Comparison of ENCODE assay signal across 8 cellular contexts in genomic region chr11:111586305-111586915, GRCh38. TPM values are rescaled to one million over a fixed set of nuclear protein-coding genes. Genes with fewer than 3 reads are reported as not detected.
DNase-seq lines count a peak whose midpoint lies in the region; ATAC-seq and TF ChIP-seq lines count a peak whose summit lies in the region.

No MANE protein-coding gene starts in this region.

- no peak for ATAC-seq in HG03135 (IDR thresholded peaks at IDR 0.05; ENCODE audit: unreplicated experiment)
- ATAC-seq in HG02981 (IDR thresholded peaks at IDR 0.05; ENCODE audit: unreplicated experiment), result no peak

- no peak overlapping the region for H3K27ac ChIP-seq in C4-2B
- H3K27ac ChIP-seq in prostate gland, result no peak overlapping the region

- no peaks in the 10 kb centered on the region for H3K36me3 ChIP-seq in prostate gland

- H3K4me3 Mint-ChIP-seq in activated CD4-positive, alpha-beta T cell treated with anti-CD3 and anti-CD28 coated beads, Interleukin-2, amount 10 ng/mL, durations not matched to agents 24 days and 14 days, result no peak overlapping the region

- no peaks in the 10 kb centered on the region for H3K9me3 Mint-ChIP-seq in activated CD4-positive, alpha-beta T cell treated with anti-CD3 and anti-CD28 coated beads, Interleukin-2, amount 10 ng/mL, durations not matched to agents 24 days and 14 days

- DNase-seq in GM13977 (ENCODE audit: low spot score), result peak; percentile 43
- DNase-seq in NCI-H2171 (lab: John Stamatoyannopoulos, UW), result peak; percentile 37
- peak; percentile 84 for DNase-seq in activated CD4-positive, alpha-beta T cell treated with anti-CD3 and anti-CD28 coated beads, Interleukin-2, amount 10 ng/mL, durations not matched to agents 24 days and 14 days
- DNase-seq in fibroblast of peridontal ligament (ENCODE audit: extremely low read depth), result peak; percentile 74
- DNase-seq in prostate gland (ENCODE audit: low spot score), result peak; percentile 54

- no peak overlapping the region for H3K27ac Mint-ChIP-seq in activated CD4-positive, alpha-beta T cell treated with anti-CD3 and anti-CD28 coated beads, Interleukin-2, amount 10 ng/mL, durations not matched to agents 24 days and 14 days

- no peak for TF ChIP-seq POLR2A in prostate gland (IDR thresholded peaks at IDR 0.05)

- H3K4me3 ChIP-seq in prostate gland, result no peak overlapping the region

- intact Hi-C loops in activated CD4-positive, alpha-beta T cell treated with anti-CD3 and anti-CD28 coated beads, Interleukin-2, amount 10 ng/mL, durations not matched to agents 24 days and 14 days (cut with micrococcal nuclease), result loop anchor here (1.0 kb wide), 2 partner anchors 191 to 255 kb away; no protein-coding TSS in a partner anchor
- intact Hi-C loops in prostate gland (cut with DNase I), result loop anchor here (5.0 kb wide), 2 partner anchors 191 to 256 kb away; no protein-coding TSS in a partner anchor

- TF ChIP-seq CTCF in C4-2B (conservative IDR thresholded peaks at IDR 0.05) (peak; percentile 85), GM13977 (IDR thresholded peaks at IDR 0.05; ENCODE audit: extremely low read depth, insufficient read depth, missing control alignments) (peak; percentile 62), prostate gland (IDR thresholded peaks at IDR 0.05) (peak in 3 of 4 experiments; percentile 37 to 64 (median 63))

- no peaks in the 10 kb centered on the region for H3K9me3 ChIP-seq in prostate gland

- in situ Hi-C loops in GM13977 (cut with MboI; ENCODE audit: low pct_unique_long_range_greater_than_20kb, low sequenced_read_pairs, unreplicated experiment), result loop anchor here (10.0 kb wide), 1 partner anchor 258 kb away; no protein-coding TSS in a partner anchor

- H3K36me3 Mint-ChIP-seq in activated CD4-positive, alpha-beta T cell treated with anti-CD3 and anti-CD28 coated beads, Interleukin-2, amount 10 ng/mL, durations not matched to agents 24 days and 14 days (ENCODE audit: low read depth), result no peaks in the 10 kb centered on the region

- H3K4me1 ChIP-seq in prostate gland (replicated peaks), result no peaks in the 10 kb centered on the region

- H3K27me3 ChIP-seq in prostate gland (replicated peaks; ENCODE audit: insufficient read depth), result no peaks in the 10 kb centered on the region

- WGBS in prostate gland, result 0% methylated on average over 1 of the region's 1 CpG

- H3K4me1 Mint-ChIP-seq in activated CD4-positive, alpha-beta T cell treated with anti-CD3 and anti-CD28 coated beads, Interleukin-2, amount 10 ng/mL, durations not matched to agents 24 days and 14 days, result peaks cover 2% of the 10 kb centered on the region

- peaks cover 4% of the 10 kb centered on the region for H3K27me3 Mint-ChIP-seq in activated CD4-positive, alpha-beta T cell treated with anti-CD3 and anti-CD28 coated beads, Interleukin-2, amount 10 ng/mL, durations not matched to agents 24 days and 14 days

RNA-seq across cellular contexts. Expression of gene SIK2, which starts 15.8 kb away (rescaled TPM):
- total RNA-seq in activated CD4-positive, alpha-beta T cell treated with anti-CD3 and anti-CD28 coated beads, Interleukin-2, amount 10 ng/mL, durations not matched to agents 24 days and 14 days, result 8.2 and 9.0 TPM in 2 replicates
- 10 to 100 TPM; 13.0 to 18.7 TPM for total RNA-seq in prostate gland

RNA-seq across cellular contexts. Expression of gene LAYN, which starts 45.9 kb away (rescaled TPM):
- 6.4 and 6.7 TPM in 2 replicates for total RNA-seq in activated CD4-positive, alpha-beta T cell treated with anti-CD3 and anti-CD28 coated beads, Interleukin-2, amount 10 ng/mL, durations not matched to agents 24 days and 14 days
- total RNA-seq in prostate gland, result 10 to 100 TPM; 10.6 to 12.8 TPM
